In the genomic region with DNA sequence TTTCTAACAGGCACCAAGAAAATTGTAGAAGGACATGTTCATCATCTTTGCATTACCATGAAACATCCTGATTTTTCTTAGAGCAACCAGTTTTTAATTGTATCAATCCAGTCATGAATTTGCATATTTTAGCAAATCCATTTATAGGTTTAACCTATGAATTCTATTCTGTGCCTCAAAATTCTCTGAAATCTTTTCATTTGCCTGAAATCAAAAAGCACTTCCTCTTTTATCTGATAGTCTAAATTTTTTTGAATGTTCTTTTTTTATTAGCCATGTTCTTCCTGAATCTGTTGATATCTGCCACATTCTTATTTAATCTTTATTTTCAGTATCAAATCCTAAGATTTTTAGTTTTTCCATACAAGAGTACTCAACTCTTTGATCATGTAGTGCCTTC, we compare ENCODE assay signal across 2 cellular contexts.
TF ChIP-seq lines count a peak whose summit lies in the region.

No MANE protein-coding gene starts in this region.

TF ChIP-seq in GM23338, 12 proteins besides CTCF, POLR2A, EP300 and RAD21 (continues in another document):
- TF ChIP-seq, protein P1, sequence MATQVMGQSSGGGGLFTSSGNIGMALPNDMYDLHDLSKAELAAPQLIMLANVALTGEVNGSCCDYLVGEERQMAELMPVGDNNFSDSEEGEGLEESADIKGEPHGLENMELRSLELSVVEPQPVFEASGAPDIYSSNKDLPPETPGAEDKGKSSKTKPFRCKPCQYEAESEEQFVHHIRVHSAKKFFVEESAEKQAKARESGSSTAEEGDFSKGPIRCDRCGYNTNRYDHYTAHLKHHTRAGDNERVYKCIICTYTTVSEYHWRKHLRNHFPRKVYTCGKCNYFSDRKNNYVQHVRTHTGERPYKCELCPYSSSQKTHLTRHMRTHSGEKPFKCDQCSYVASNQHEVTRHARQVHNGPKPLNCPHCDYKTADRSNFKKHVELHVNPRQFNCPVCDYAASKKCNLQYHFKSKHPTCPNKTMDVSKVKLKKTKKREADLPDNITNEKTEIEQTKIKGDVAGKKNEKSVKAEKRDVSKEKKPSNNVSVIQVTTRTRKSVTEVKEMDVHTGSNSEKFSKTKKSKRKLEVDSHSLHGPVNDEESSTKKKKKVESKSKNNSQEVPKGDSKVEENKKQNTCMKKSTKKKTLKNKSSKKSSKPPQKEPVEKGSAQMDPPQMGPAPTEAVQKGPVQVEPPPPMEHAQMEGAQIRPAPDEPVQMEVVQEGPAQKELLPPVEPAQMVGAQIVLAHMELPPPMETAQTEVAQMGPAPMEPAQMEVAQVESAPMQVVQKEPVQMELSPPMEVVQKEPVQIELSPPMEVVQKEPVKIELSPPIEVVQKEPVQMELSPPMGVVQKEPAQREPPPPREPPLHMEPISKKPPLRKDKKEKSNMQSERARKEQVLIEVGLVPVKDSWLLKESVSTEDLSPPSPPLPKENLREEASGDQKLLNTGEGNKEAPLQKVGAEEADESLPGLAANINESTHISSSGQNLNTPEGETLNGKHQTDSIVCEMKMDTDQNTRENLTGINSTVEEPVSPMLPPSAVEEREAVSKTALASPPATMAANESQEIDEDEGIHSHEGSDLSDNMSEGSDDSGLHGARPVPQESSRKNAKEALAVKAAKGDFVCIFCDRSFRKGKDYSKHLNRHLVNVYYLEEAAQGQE (IDR thresholded peaks at IDR 0.05; ENCODE audit: unreplicated experiment), result no peak
- TF ChIP-seq, protein P2, sequence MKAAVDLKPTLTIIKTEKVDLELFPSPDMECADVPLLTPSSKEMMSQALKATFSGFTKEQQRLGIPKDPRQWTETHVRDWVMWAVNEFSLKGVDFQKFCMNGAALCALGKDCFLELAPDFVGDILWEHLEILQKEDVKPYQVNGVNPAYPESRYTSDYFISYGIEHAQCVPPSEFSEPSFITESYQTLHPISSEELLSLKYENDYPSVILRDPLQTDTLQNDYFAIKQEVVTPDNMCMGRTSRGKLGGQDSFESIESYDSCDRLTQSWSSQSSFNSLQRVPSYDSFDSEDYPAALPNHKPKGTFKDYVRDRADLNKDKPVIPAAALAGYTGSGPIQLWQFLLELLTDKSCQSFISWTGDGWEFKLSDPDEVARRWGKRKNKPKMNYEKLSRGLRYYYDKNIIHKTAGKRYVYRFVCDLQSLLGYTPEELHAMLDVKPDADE (IDR thresholded peaks at IDR 0.05), result no peak
- TF ChIP-seq POLR2AphosphoS5 (IDR thresholded peaks at IDR 0.05; ENCODE audit: low read depth) (no peak), EZH2 (IDR thresholded peaks at IDR 0.05; ENCODE audit: low read depth, unreplicated experiment) (no peak), ZNF114 (CRISPR knock-in tag; IDR thresholded peaks at IDR 0.05) (no peak), STAT1 (IDR thresholded peaks at IDR 0.05; ENCODE audit: unreplicated experiment) (no peak), CREB1 (CRISPR knock-in tag; IDR thresholded peaks at IDR 0.05; ENCODE audit: low read depth) (no peak), EZH2phosphoT487 (IDR thresholded peaks at IDR 0.05; ENCODE audit: unreplicated experiment) (no peak), ZNF331 (CRISPR knock-in tag; IDR thresholded peaks at IDR 0.05; ENCODE audit: low read depth) (no peak)
- TF ChIP-seq, protein P3, sequence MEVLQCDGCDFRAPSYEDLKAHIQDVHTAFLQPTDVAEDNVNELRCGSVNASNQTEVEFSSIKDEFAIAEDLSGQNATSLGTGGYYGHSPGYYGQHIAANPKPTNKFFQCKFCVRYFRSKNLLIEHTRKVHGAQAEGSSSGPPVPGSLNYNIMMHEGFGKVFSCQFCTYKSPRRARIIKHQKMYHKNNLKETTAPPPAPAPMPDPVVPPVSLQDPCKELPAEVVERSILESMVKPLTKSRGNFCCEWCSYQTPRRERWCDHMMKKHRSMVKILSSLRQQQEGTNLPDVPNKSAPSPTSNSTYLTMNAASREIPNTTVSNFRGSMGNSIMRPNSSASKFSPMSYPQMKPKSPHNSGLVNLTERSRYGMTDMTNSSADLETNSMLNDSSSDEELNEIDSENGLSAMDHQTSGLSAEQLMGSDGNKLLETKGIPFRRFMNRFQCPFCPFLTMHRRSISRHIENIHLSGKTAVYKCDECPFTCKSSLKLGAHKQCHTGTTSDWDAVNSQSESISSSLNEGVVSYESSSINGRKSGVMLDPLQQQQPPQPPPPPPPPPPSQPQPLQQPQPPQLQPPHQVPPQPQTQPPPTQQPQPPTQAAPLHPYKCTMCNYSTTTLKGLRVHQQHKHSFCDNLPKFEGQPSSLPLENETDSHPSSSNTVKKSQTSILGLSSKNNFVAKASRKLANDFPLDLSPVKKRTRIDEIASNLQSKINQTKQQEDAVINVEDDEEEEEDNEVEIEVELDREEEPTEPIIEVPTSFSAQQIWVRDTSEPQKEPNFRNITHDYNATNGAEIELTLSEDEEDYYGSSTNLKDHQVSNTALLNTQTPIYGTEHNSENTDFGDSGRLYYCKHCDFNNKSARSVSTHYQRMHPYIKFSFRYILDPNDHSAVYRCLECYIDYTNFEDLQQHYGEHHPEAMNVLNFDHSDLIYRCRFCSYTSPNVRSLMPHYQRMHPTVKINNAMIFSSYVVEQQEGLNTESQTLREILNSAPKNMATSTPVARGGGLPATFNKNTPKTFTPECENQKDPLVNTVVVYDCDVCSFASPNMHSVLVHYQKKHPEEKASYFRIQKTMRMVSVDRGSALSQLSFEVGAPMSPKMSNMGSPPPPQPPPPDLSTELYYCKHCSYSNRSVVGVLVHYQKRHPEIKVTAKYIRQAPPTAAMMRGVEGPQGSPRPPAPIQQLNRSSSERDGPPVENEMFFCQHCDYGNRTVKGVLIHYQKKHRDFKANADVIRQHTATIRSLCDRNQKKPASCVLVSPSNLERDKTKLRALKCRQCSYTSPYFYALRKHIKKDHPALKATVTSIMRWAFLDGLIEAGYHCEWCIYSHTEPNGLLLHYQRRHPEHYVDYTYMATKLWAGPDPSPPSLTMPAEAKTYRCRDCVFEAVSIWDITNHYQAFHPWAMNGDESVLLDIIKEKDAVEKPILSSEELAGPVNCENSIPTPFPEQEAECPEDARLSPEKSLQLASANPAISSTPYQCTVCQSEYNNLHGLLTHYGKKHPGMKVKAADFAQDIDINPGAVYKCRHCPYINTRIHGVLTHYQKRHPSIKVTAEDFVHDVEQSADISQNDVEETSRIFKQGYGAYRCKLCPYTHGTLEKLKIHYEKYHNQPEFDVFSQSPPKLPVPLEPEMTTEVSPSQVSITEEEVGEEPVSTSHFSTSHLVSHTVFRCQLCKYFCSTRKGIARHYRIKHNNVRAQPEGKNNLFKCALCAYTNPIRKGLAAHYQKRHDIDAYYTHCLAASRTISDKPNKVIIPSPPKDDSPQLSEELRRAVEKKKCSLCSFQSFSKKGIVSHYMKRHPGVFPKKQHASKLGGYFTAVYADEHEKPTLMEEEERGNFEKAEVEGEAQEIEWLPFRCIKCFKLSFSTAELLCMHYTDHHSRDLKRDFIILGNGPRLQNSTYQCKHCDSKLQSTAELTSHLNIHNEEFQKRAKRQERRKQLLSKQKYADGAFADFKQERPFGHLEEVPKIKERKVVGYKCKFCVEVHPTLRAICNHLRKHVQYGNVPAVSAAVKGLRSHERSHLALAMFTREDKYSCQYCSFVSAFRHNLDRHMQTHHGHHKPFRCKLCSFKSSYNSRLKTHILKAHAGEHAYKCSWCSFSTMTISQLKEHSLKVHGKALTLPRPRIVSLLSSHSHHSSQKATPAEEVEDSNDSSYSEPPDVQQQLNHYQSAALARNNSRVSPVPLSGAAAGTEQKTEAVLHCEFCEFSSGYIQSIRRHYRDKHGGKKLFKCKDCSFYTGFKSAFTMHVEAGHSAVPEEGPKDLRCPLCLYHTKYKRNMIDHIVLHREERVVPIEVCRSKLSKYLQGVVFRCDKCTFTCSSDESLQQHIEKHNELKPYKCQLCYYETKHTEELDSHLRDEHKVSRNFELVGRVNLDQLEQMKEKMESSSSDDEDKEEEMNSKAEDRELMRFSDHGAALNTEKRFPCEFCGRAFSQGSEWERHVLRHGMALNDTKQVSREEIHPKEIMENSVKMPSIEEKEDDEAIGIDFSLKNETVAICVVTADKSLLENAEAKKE (CRISPR knock-in tag; IDR thresholded peaks at IDR 0.05), result no peak

TF ChIP-seq in WTC11, 78 proteins besides CTCF, POLR2A, EP300 and RAD21 (continued from another document):
- TF ChIP-seq, protein P4, sequence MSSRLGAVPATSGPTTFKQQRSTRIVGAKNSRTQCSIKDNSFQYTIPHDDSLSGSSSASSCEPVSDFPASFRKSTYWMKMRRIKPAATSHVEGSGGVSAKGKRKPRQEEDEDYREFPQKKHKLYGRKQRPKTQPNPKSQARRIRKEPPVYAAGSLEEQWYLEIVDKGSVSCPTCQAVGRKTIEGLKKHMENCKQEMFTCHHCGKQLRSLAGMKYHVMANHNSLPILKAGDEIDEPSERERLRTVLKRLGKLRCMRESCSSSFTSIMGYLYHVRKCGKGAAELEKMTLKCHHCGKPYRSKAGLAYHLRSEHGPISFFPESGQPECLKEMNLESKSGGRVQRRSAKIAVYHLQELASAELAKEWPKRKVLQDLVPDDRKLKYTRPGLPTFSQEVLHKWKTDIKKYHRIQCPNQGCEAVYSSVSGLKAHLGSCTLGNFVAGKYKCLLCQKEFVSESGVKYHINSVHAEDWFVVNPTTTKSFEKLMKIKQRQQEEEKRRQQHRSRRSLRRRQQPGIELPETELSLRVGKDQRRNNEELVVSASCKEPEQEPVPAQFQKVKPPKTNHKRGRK (CRISPR knock-in tag; IDR thresholded peaks at IDR 0.05; ENCODE audit: borderline replicate concordance), result no peak
- TF ChIP-seq, protein P5, sequence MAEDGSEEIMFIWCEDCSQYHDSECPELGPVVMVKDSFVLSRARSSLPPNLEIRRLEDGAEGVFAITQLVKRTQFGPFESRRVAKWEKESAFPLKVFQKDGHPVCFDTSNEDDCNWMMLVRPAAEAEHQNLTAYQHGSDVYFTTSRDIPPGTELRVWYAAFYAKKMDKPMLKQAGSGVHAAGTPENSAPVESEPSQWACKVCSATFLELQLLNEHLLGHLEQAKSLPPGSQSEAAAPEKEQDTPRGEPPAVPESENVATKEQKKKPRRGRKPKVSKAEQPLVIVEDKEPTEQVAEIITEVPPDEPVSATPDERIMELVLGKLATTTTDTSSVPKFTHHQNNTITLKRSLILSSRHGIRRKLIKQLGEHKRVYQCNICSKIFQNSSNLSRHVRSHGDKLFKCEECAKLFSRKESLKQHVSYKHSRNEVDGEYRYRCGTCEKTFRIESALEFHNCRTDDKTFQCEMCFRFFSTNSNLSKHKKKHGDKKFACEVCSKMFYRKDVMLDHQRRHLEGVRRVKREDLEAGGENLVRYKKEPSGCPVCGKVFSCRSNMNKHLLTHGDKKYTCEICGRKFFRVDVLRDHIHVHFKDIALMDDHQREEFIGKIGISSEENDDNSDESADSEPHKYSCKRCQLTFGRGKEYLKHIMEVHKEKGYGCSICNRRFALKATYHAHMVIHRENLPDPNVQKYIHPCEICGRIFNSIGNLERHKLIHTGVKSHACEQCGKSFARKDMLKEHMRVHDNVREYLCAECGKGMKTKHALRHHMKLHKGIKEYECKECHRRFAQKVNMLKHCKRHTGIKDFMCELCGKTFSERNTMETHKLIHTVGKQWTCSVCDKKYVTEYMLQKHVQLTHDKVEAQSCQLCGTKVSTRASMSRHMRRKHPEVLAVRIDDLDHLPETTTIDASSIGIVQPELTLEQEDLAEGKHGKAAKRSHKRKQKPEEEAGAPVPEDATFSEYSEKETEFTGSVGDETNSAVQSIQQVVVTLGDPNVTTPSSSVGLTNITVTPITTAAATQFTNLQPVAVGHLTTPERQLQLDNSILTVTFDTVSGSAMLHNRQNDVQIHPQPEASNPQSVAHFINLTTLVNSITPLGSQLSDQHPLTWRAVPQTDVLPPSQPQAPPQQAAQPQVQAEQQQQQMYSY (CRISPR knock-in tag; IDR thresholded peaks at IDR 0.05), result no peak
- TF ChIP-seq, protein P6, sequence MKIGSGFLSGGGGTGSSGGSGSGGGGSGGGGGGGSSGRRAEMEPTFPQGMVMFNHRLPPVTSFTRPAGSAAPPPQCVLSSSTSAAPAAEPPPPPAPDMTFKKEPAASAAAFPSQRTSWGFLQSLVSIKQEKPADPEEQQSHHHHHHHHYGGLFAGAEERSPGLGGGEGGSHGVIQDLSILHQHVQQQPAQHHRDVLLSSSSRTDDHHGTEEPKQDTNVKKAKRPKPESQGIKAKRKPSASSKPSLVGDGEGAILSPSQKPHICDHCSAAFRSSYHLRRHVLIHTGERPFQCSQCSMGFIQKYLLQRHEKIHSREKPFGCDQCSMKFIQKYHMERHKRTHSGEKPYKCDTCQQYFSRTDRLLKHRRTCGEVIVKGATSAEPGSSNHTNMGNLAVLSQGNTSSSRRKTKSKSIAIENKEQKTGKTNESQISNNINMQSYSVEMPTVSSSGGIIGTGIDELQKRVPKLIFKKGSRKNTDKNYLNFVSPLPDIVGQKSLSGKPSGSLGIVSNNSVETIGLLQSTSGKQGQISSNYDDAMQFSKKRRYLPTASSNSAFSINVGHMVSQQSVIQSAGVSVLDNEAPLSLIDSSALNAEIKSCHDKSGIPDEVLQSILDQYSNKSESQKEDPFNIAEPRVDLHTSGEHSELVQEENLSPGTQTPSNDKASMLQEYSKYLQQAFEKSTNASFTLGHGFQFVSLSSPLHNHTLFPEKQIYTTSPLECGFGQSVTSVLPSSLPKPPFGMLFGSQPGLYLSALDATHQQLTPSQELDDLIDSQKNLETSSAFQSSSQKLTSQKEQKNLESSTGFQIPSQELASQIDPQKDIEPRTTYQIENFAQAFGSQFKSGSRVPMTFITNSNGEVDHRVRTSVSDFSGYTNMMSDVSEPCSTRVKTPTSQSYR (CRISPR knock-in tag; IDR thresholded peaks at IDR 0.05), result no peak
- TF ChIP-seq TEAD4 (CRISPR knock-in tag; IDR thresholded peaks at IDR 0.05) (no peak), NR2C2 (CRISPR knock-in tag; IDR thresholded peaks at IDR 0.05) (no peak), IRF2 (CRISPR knock-in tag; IDR thresholded peaks at IDR 0.05; ENCODE audit: borderline replicate concordance, low read depth) (no peak), SOX15 (CRISPR knock-in tag; IDR thresholded peaks at IDR 0.05) (no peak)
- TF ChIP-seq, protein P7, sequence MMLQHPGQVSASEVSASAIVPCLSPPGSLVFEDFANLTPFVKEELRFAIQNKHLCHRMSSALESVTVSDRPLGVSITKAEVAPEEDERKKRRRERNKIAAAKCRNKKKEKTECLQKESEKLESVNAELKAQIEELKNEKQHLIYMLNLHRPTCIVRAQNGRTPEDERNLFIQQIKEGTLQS (CRISPR knock-in tag; conservative IDR thresholded peaks at IDR 0.05), result no peak
